ENCODE assay signal across 17 cellular contexts in genomic region chr3:55968331-55968730, GRCh38.
DNase-seq lines count a peak whose midpoint lies in the region; ATAC-seq, FAIRE-seq and TF ChIP-seq lines count a peak whose summit lies in the region.
"Had no signal": no experiment of that assay in that cellular context is flagged by ENCODE, and none has a peak within 500 bp of the region (broad histone marks: within the 10 kb centered on the region; RNA-seq: fewer than 3 reads in every experiment).

No MANE protein-coding gene starts in this region.

- FAIRE-seq in endothelial cell of umbilical vein (lab: Jason Lieb, UNC), result no peak
- FAIRE-seq: H1 had no signal

- no peaks in the 10 kb centered on the region for H4K20me1 ChIP-seq in endothelial cell of umbilical vein (replicated peaks; ENCODE audit: control insufficient read depth, extremely low read depth, insufficient read depth, low read length)
- no peaks in the 10 kb centered on the region for H4K20me1 ChIP-seq in smooth muscle cell (ENCODE audit: low read depth)

- H3K9me3 ChIP-seq in endothelial cell of umbilical vein (replicated peaks; ENCODE audit: control insufficient read depth, insufficient read depth, low read length), result no peaks in the 10 kb centered on the region
- no peaks in the 10 kb centered on the region for H3K9me3 ChIP-seq in mesenchymal stem cell (ENCODE audit: control insufficient read depth, low read length)
- H3K9me3 ChIP-seq in smooth muscle cell (replicated peaks; ENCODE audit: low read depth), result no peaks in the 10 kb centered on the region
- no peaks in the 10 kb centered on the region for H3K9me3 ChIP-seq in suprapubic skin

- intact Hi-C loops in endothelial cell of umbilical vein (cut with micrococcal nuclease), result no loop called here

- DNase-seq in NOMO-1 (lab: John Stamatoyannopoulos, UW; ENCODE audit: unreplicated experiment in 2 of 2) (peak; percentile 20 to 56), NOMO-1 treated with dmso at 0.1 percent for 144 hours (lab: John Stamatoyannopoulos, UW; ENCODE audit: unreplicated experiment) (no peak), endothelial cell of umbilical vein (ENCODE audit: low read depth, low spot score) (peak; percentile 49), mesenchymal stem cell (peak; percentile 52), smooth muscle cell (lab: John Stamatoyannopoulos, UW; ENCODE audit: unreplicated experiment) (no peak), suprapubic skin (ENCODE audit: low spot score in 2 of 2) (no peak)
- no peak for DNase-seq in stimulated activated CD4-positive, alpha-beta T cell treated with anti-CD3 and anti-CD28 coated beads, Interleukin-4, amount 100 ng/mL, for 24 hours
- DNase-seq: DMS 273 treated with DMSO at 0.1 percent for 48 hours, Kasumi-1, MV-4-11, NCI-H1417 treated with DMSO at 0.1 percent for 48 hours, NCI-H2081, NCI-H524 treated with DMSO at 0.1 percent for 48 hours had no signal

- H3F3A ChIP-seq in smooth muscle cell (ENCODE audit: low read depth), result no peaks in the 10 kb centered on the region

- H2AFZ ChIP-seq in endothelial cell of umbilical vein (ENCODE audit: low read depth, low read length) (no peak overlapping the region), mesenchymal stem cell (ENCODE audit: low read depth, low read length) (no peak overlapping the region), smooth muscle cell (ENCODE audit: low read depth) (no peak overlapping the region)

- no peak overlapping the region for H4K91ac ChIP-seq in mesenchymal stem cell (ENCODE audit: low read length)

- H3K18ac ChIP-seq in mesenchymal stem cell (ENCODE audit: low read depth in 1 of 2, low read length in 2 of 2), result no peak overlapping the region

- H3K79me1 ChIP-seq in mesenchymal stem cell (replicated peaks; ENCODE audit: low read length, poor library complexity, severe bottlenecking), result no peaks in the 10 kb centered on the region

- H3K9ac ChIP-seq in endothelial cell of umbilical vein (replicated peaks; ENCODE audit: extremely low read depth, insufficient read depth, low read length) (no peak overlapping the region), mesenchymal stem cell (ENCODE audit: low read length) (no peak overlapping the region), smooth muscle cell (ENCODE audit: low read depth) (no peak overlapping the region)
- H3K9ac ChIP-seq: BLaER1 treated with 17β-estradiol and CSF1 and Interleukin-3, amounts not matched to agents 10 nM and 100 nM had no signal

- H3K36me3 ChIP-seq in endothelial cell of umbilical vein (ENCODE audit: control insufficient read depth in 2 of 2, extremely low read depth in 1 of 2, insufficient read depth in 2 of 2, low read length in 2 of 2) (no peaks in the 10 kb centered on the region), mesenchymal stem cell (ENCODE audit: control insufficient read depth in 1 of 2, insufficient read depth in 2 of 2, low read depth in 1 of 2, low read length in 2 of 2) (no peaks in the 10 kb centered on the region), smooth muscle cell (ENCODE audit: low read depth) (no peaks in the 10 kb centered on the region), suprapubic skin (no peaks in the 10 kb centered on the region)
- H3K36me3 ChIP-seq: BLaER1 treated with 17β-estradiol and CSF1 and Interleukin-3, amounts not matched to agents 10 nM and 100 nM had no signal

- no peak overlapping the region for H4K8ac ChIP-seq in mesenchymal stem cell (ENCODE audit: low read length)

- H3K79me2 ChIP-seq in endothelial cell of umbilical vein (ENCODE audit: control insufficient read depth, insufficient read depth, low read length), result no peaks in the 10 kb centered on the region
- no peaks in the 10 kb centered on the region for H3K79me2 ChIP-seq in smooth muscle cell (ENCODE audit: low read depth)

- no peak overlapping the region for H2BK5ac ChIP-seq in mesenchymal stem cell (ENCODE audit: low read depth, low read length, poor library complexity, severe bottlenecking)

- no peak overlapping the region for H2AK5ac ChIP-seq in mesenchymal stem cell (ENCODE audit: low read length, severe bottlenecking)

- no peak for ATAC-seq in HG02759 (IDR thresholded peaks at IDR 0.05; ENCODE audit: unreplicated experiment)

- CTCF ChIA-PET in endothelial cell of umbilical vein (lab: Charles Lee), result interaction anchor here (1.0 kb wide), 1 partner anchor 13 kb away, joined by 3 read pairs; no protein-coding TSS in a partner anchor

- TF ChIP-seq EP300 in suprapubic skin (IDR thresholded peaks at IDR 0.05), result no peak

- H3K4ac ChIP-seq in mesenchymal stem cell (ENCODE audit: low read depth in 1 of 2, low read length in 2 of 2), result no peak overlapping the region

- H2BK12ac ChIP-seq in mesenchymal stem cell (ENCODE audit: low read length in 2 of 2), result no peak overlapping the region

- no peak for TF ChIP-seq POLR2A in endothelial cell of umbilical vein (IDR thresholded peaks at IDR 0.05; ENCODE audit: low read depth, low read length)
- TF ChIP-seq POLR2A in suprapubic skin (IDR thresholded peaks at IDR 0.05), result no peak

- H3K4me3 ChIP-seq in endothelial cell of umbilical vein (replicated peaks in 1 of 3; ENCODE audit: insufficient read depth in 1 of 3, low read depth in 1 of 3, low read length in 3 of 3) (no peak overlapping the region), mesenchymal stem cell (ENCODE audit: insufficient read depth in 1 of 2, low read depth in 1 of 2, low read length in 2 of 2) (no peak overlapping the region), smooth muscle cell (no peak overlapping the region), suprapubic skin (no peak overlapping the region)
- H3K4me3 ChIP-seq: BLaER1 treated with 17β-estradiol and CSF1 and Interleukin-3, amounts not matched to agents 10 nM and 100 nM had no signal

- no peak overlapping the region for H3K14ac ChIP-seq in mesenchymal stem cell (ENCODE audit: low read length in 2 of 2)

- H3K4me1 ChIP-seq in endothelial cell of umbilical vein (ENCODE audit: control insufficient read depth, extremely low read depth, insufficient read depth, low read length) (no peaks in the 10 kb centered on the region), mesenchymal stem cell (ENCODE audit: control insufficient read depth, insufficient read depth, low read depth, low read length) (no peaks in the 10 kb centered on the region), smooth muscle cell (ENCODE audit: low read depth) (no peaks in the 10 kb centered on the region), suprapubic skin (no peaks in the 10 kb centered on the region)

- H3K9me1 ChIP-seq in endothelial cell of umbilical vein (replicated peaks; ENCODE audit: control insufficient read depth, extremely low read depth, insufficient read depth, low read length), result no peaks in the 10 kb centered on the region

- H3K23ac ChIP-seq in mesenchymal stem cell (ENCODE audit: low read length in 2 of 2), result no peak overlapping the region

- no peaks in the 10 kb centered on the region for H3K27me3 ChIP-seq in endothelial cell of umbilical vein (ENCODE audit: control insufficient read depth in 2 of 2, insufficient read depth in 2 of 2, low read length in 2 of 2)
- H3K27me3 ChIP-seq in mesenchymal stem cell (ENCODE audit: control insufficient read depth in 1 of 2, insufficient read depth in 1 of 2, low read length in 2 of 2), result no peaks in the 10 kb centered on the region
- H3K27me3 ChIP-seq in smooth muscle cell (ENCODE audit: low read depth), result no peaks in the 10 kb centered on the region
- H3K27me3 ChIP-seq in suprapubic skin, result no peaks in the 10 kb centered on the region

- H2BK120ac ChIP-seq in mesenchymal stem cell (ENCODE audit: low read depth, low read length), result no peak overlapping the region

- TF ChIP-seq CTCF in endothelial cell of umbilical vein (IDR thresholded peaks at IDR 0.05; ENCODE audit: extremely low read depth in 1 of 2, insufficient read depth in 1 of 2, low read depth in 1 of 2, low read length in 2 of 2) (no peak), smooth muscle cell (IDR thresholded peaks at IDR 0.05; ENCODE audit: borderline replicate concordance, insufficient read depth, poor library complexity, severe bottlenecking) (no peak), suprapubic skin (IDR thresholded peaks at IDR 0.05) (no peak)

- POLR2A ChIA-PET in endothelial cell of umbilical vein (lab: Charles Lee), result no interaction called here

- H3K4me2 ChIP-seq in endothelial cell of umbilical vein (ENCODE audit: insufficient read depth, low read length), result no peak overlapping the region
- no peak overlapping the region for H3K4me2 ChIP-seq in mesenchymal stem cell (ENCODE audit: low read length, poor library complexity, severe bottlenecking)
- H3K4me2 ChIP-seq in smooth muscle cell, result no peak overlapping the region
- H3K4me2 ChIP-seq: BLaER1 treated with 17β-estradiol and CSF1 and Interleukin-3, amounts not matched to agents 10 nM and 100 nM had no signal

- H3K27ac ChIP-seq in endothelial cell of umbilical vein (ENCODE audit: insufficient read depth, low read depth, low read length) (no peak overlapping the region), mesenchymal stem cell (ENCODE audit: low read length, poor library complexity, severe bottlenecking) (no peak overlapping the region), smooth muscle cell (ENCODE audit: low read depth) (peak overlapping the region; percentile 7), suprapubic skin (no peak overlapping the region)
- H3K27ac ChIP-seq: 22Rv1; BLaER1 treated with 17β-estradiol and CSF1 and Interleukin-3, amounts not matched to agents 10 nM and 100 nM had no signal

- no peak overlapping the region for H2BK15ac ChIP-seq in mesenchymal stem cell (ENCODE audit: low read depth, poor library complexity, severe bottlenecking)

- BruUV-seq in endothelial cell of umbilical vein (replicated peaks; lab: Mats Ljungman, UMichigan), result no TSS peak

- dilution Hi-C loops in endothelial cell of umbilical vein (cut with MboI; ENCODE audit: extremely low pct_ligation_motif_present, low sequenced_read_pairs), result no loop called here

- WGBS in mesenchymal stem cell, result 46% methylated on average over 3 of the region's 6 CpGs
- 80% methylated on average over 6 of the region's 6 CpGs for WGBS in smooth muscle cell (ENCODE audit: low lambda C conversion rate)
- WGBS in suprapubic skin, result 61% methylated on average over 6 of the region's 6 CpGs

TF ChIP-seq in endothelial cell of umbilical vein, 7 proteins besides CTCF, POLR2A, EP300 and RAD21:
- TF ChIP-seq POLR2AphosphoS5 (IDR thresholded peaks at IDR 0.05; ENCODE audit: insufficient read depth, low read depth, low read length) (no peak), MYC (IDR thresholded peaks at IDR 0.05; ENCODE audit: low read depth, low read length) (no peak), EZH2 (IDR thresholded peaks at IDR 0.05; ENCODE audit: borderline replicate concordance, low read depth, low read length, severe bottlenecking) (no peak), MAX (IDR thresholded peaks at IDR 0.05; ENCODE audit: insufficient read depth, insufficient read length) (no peak), JUN (IDR thresholded peaks at IDR 0.05; ENCODE audit: borderline replicate concordance, insufficient read depth, insufficient read length, low read depth) (no peak), FOS (IDR thresholded peaks at IDR 0.05; ENCODE audit: borderline replicate concordance, insufficient read depth, low read length) (no peak), GATA2 (IDR thresholded peaks at IDR 0.05; ENCODE audit: insufficient read depth, insufficient read length, low read depth, low read length) (no peak)

Comparison
In these comparisons a context has a peak if more than half of its experiments do, and no peak if none do; other contexts are left out.
1. DNase-seq: peak in NOMO-1 (2 of 2), endothelial cell of umbilical vein (single experiment) and mesenchymal stem cell (single experiment); none in NOMO-1 treated with dmso at 0.1 percent for 144 hours (single experiment), smooth muscle cell (single experiment), suprapubic skin (0 of 2) and stimulated activated CD4-positive, alpha-beta T cell treated with anti-CD3 and anti-CD28 coated beads, Interleukin-4, amount 100 ng/mL, for 24 hours (single experiment).